In genomic region chr2:205929445-205930027, GRCh38 we compare ENCODE assay signal across 28 cellular contexts.
DNase-seq lines count a peak whose midpoint lies in the region; FAIRE-seq and TF ChIP-seq lines count a peak whose summit lies in the region.
"Had no signal": no experiment of that assay in that cellular context is flagged by ENCODE, and none has a peak within 500 bp of the region (broad histone marks: within the 10 kb centered on the region; RNA-seq: fewer than 3 reads in every experiment).

No MANE protein-coding gene starts in this region.

- H3K79me2 ChIP-seq in smooth muscle cell (ENCODE audit: low read depth) = no peaks in the 10 kb centered on the region

- H3K4me3 ChIP-seq in liver (ENCODE audit: low read depth in 1 of 3, low read length in 3 of 3) (peak overlapping the region in 1 of 3 donors; percentile 14), smooth muscle cell (no peak overlapping the region), endodermal cell (ENCODE audit: low read length) (no peak overlapping the region)
- H3K4me3 ChIP-seq: suprapubic skin had no signal

- H2AFZ ChIP-seq in smooth muscle cell (ENCODE audit: low read depth) = no peak overlapping the region

- no peak overlapping the region for H3K4me3 Mint-ChIP-seq in endodermal cell
- H3K4me3 Mint-ChIP-seq: activated CD4-positive, alpha-beta memory T cell treated with anti-CD3 and anti-CD28 coated beads, Interleukin-2, amount 10 ng/mL, durations not matched to agents 7 days and 5 days; activated naive CD4-positive, alpha-beta T cell treated with anti-CD3 and anti-CD28 coated beads, Interleukin-2, amount 10 ng/mL, durations not matched to agents 7 days and 5 days; mesothelial cell of epicardium; naive thymus-derived CD8-positive, alpha-beta T cell had no signal

- no peaks in the 10 kb centered on the region for H3K36me3 ChIP-seq in liver (ENCODE audit: control insufficient read depth in 4 of 4, insufficient read depth in 3 of 4, low read depth in 1 of 4, low read length in 3 of 4)
- no peaks in the 10 kb centered on the region for H3K36me3 ChIP-seq in smooth muscle cell (ENCODE audit: low read depth)
- H3K36me3 ChIP-seq in endodermal cell (ENCODE audit: control insufficient read depth, insufficient read depth, low read length) = no peaks in the 10 kb centered on the region
- H3K36me3 ChIP-seq: suprapubic skin had no signal

- H3F3A ChIP-seq in smooth muscle cell (ENCODE audit: low read depth) = peaks cover 10% of the 10 kb centered on the region

- H3K4me2 ChIP-seq in smooth muscle cell = peak overlapping the region; percentile 48

- peaks cover 28% of the 10 kb centered on the region for H3K4me1 Mint-ChIP-seq in endodermal cell

- H3K9ac ChIP-seq in liver (ENCODE audit: low read depth in 1 of 2, low read length in 2 of 2) (peak overlapping the region in 1 of 2 donors; percentile 14), smooth muscle cell (ENCODE audit: low read depth) (no peak overlapping the region), endodermal cell (ENCODE audit: extremely low read depth, low read length, poor library complexity, severe bottlenecking) (no peak overlapping the region)

- FAIRE-seq in colon (lab: Jason Lieb, UNC) = peak; percentile 10
- FAIRE-seq: G401.6 had no signal

- H3K27me3 Mint-ChIP-seq in endodermal cell (ENCODE audit: insufficient read depth) = peaks cover 37% of the 10 kb centered on the region

- H3K36me3 Mint-ChIP-seq in endodermal cell (ENCODE audit: low read depth) = no peaks in the 10 kb centered on the region
- H3K36me3 Mint-ChIP-seq: activated naive CD4-positive, alpha-beta T cell treated with anti-CD3 and anti-CD28 coated beads, Interleukin-2, amount 10 ng/mL, durations not matched to agents 7 days and 5 days; mesothelial cell of epicardium; naive thymus-derived CD8-positive, alpha-beta T cell had no signal

- no peaks in the 10 kb centered on the region for H3K9me3 Mint-ChIP-seq in endodermal cell
- H3K9me3 Mint-ChIP-seq: activated CD4-positive, alpha-beta memory T cell treated with anti-CD3 and anti-CD28 coated beads, Interleukin-2, amount 10 ng/mL, durations not matched to agents 7 days and 5 days; activated naive CD4-positive, alpha-beta T cell treated with anti-CD3 and anti-CD28 coated beads, Interleukin-2, amount 10 ng/mL, durations not matched to agents 7 days and 5 days; mesothelial cell of epicardium; naive thymus-derived CD8-positive, alpha-beta T cell had no signal

- no peaks in the 10 kb centered on the region for H4K20me1 ChIP-seq in smooth muscle cell (ENCODE audit: low read depth)

- TF ChIP-seq RAD21 in liver (IDR thresholded peaks at IDR 0.05) = peak in 1 of 2 donors; percentile 8

- H3K27ac Mint-ChIP-seq in endodermal cell = no peak overlapping the region
- H3K27ac Mint-ChIP-seq: activated CD4-positive, alpha-beta memory T cell treated with anti-CD3 and anti-CD28 coated beads, Interleukin-2, amount 10 ng/mL, durations not matched to agents 7 days and 5 days; activated naive CD4-positive, alpha-beta T cell treated with anti-CD3 and anti-CD28 coated beads, Interleukin-2, amount 10 ng/mL, durations not matched to agents 7 days and 5 days; naive thymus-derived CD8-positive, alpha-beta T cell had no signal

- H3K27me3 ChIP-seq in liver (ENCODE audit: control insufficient read depth in 4 of 4, insufficient read depth in 4 of 4, low read length in 3 of 4) = no peaks in the 10 kb centered on the region
- peaks cover 16% of the 10 kb centered on the region for H3K27me3 ChIP-seq in smooth muscle cell (ENCODE audit: low read depth)
- peaks cover 37% of the 10 kb centered on the region for H3K27me3 ChIP-seq in endodermal cell (ENCODE audit: control insufficient read depth, insufficient read depth, low read length, poor library complexity, severe bottlenecking)

- TF ChIP-seq CTCF in liver (IDR thresholded peaks at IDR 0.05; ENCODE audit: low read depth, low read length, missing input control) (no peak), smooth muscle cell (IDR thresholded peaks at IDR 0.05; ENCODE audit: borderline replicate concordance, insufficient read depth, poor library complexity, severe bottlenecking) (no peak), endodermal cell (conservative IDR thresholded peaks at IDR 0.05) (no peak)

- DNase-seq in HuH-7 (ENCODE audit: low spot score) = peak; percentile 47
- no peak for DNase-seq in smooth muscle cell (lab: John Stamatoyannopoulos, UW; ENCODE audit: unreplicated experiment)
- DNase-seq in AG08395 (ENCODE audit: low spot score) = no peak
- DNase-seq in endodermal cell = no peak
- DNase-seq in posterior cingulate gyrus = no peak
- no peak for DNase-seq in NCI-H2107 treated with DMSO at 0.1 percent for 48 hours (lab: John Stamatoyannopoulos, UW; ENCODE audit: unreplicated experiment)
- DNase-seq: activated CD4-positive, alpha-beta memory T cell treated with anti-CD3 and anti-CD28 coated beads, Interleukin-2, amount 10 ng/mL, durations not matched to agents 7 days and 5 days; activated CD4-positive, alpha-beta T cell treated with anti-CD3 and anti-CD28 coated beads for 1 hour; activated CD8-positive, alpha-beta memory T cell treated with anti-CD3 and anti-CD28 coated beads, Interleukin-2, amount 50 U/mL, for 4 hours; activated naive CD4-positive, alpha-beta T cell treated with anti-CD3 and anti-CD28 coated beads, Interleukin-2, amount 10 ng/mL, durations not matched to agents 7 days and 5 days; amniotic stem cell; C1 segment of cervical spinal cord; COR-L47; DMS79; islet precursor cell; naive thymus-derived CD8-positive, alpha-beta T cell; NCI-H1105 treated with DMSO at 0.1 percent for 48 hours; NCI-H2029; NCI-H226; occipital lobe; SHP77; stimulated activated naive CD4-positive, alpha-beta T cell; T-helper 2 cell had no signal

- H3K27ac ChIP-seq in liver (ENCODE audit: low read depth in 1 of 2, low read length in 2 of 2) (peak overlapping the region; percentile 17 to 65), smooth muscle cell (ENCODE audit: low read depth) (peak overlapping the region; percentile 45), endodermal cell (ENCODE audit: low read depth, low read length) (no peak overlapping the region)
- H3K27ac ChIP-seq: suprapubic skin had no signal

- H3K4me1 ChIP-seq in liver (ENCODE audit: control insufficient read depth in 4 of 4, insufficient read depth in 4 of 4, low read length in 3 of 4) = peaks cover 4 to 17% (median 13%) of the 10 kb centered on the region in 4 donors
- H3K4me1 ChIP-seq in smooth muscle cell (ENCODE audit: low read depth) = peaks cover 9% of the 10 kb centered on the region
- peaks cover 14% of the 10 kb centered on the region for H3K4me1 ChIP-seq in endodermal cell (ENCODE audit: control insufficient read depth, insufficient read depth, low read length)

- WGBS in liver = 29% methylated on average over 11 of the region's 11 CpGs
- 81% methylated on average over 11 of the region's 11 CpGs for WGBS in smooth muscle cell (ENCODE audit: low lambda C conversion rate)
- WGBS in endodermal cell (ENCODE audit: insufficient coverage in 1 of 2, insufficient read length in 1 of 2), 2 experiments = 89 to 96% methylated on average over 3 to 11 of the region's 11 CpGs

- H3K9me3 ChIP-seq in liver (ENCODE audit: control insufficient read depth in 4 of 4, low read length in 3 of 4) (no peaks in the 10 kb centered on the region), smooth muscle cell (replicated peaks; ENCODE audit: low read depth) (no peaks in the 10 kb centered on the region), endodermal cell (ENCODE audit: control insufficient read depth, low read length) (no peaks in the 10 kb centered on the region)
- H3K9me3 ChIP-seq: suprapubic skin had no signal

- intact Hi-C loops in posterior cingulate gyrus (cut with DNase I) = loop anchor here (5.0 to 10.0 kb wide), 5 partner anchors 252 to 1905 kb away; no protein-coding TSS in a partner anchor

TF ChIP-seq in liver, 16 proteins besides CTCF, POLR2A, EP300 and RAD21 (continues in another document):
- TF ChIP-seq HNF4G (IDR thresholded peaks at IDR 0.05) (peak; percentile 68), REST (IDR thresholded peaks at IDR 0.05) (peak; percentile 39), SP1 (IDR thresholded peaks at IDR 0.05) (peak; percentile 86), NR2F2 (IDR thresholded peaks at IDR 0.05) (no peak), YY1 (IDR thresholded peaks at IDR 0.05) (peak; percentile 92), JUND (IDR thresholded peaks at IDR 0.05) (peak in 1 of 2 donors; percentile 30), EGR1 (IDR thresholded peaks at IDR 0.05; ENCODE audit: low read depth in 2 of 2) (peak in 1 of 2 donors; percentile 19), HNF4A (conservative IDR thresholded peaks at IDR 0.05) (peak; percentile 84 to 90)
- TF ChIP-seq, protein P1, sequence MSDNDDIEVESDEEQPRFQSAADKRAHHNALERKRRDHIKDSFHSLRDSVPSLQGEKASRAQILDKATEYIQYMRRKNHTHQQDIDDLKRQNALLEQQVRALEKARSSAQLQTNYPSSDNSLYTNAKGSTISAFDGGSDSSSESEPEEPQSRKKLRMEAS (IDR thresholded peaks at IDR 0.05) = peak; percentile 67
- TF ChIP-seq, protein P2, sequence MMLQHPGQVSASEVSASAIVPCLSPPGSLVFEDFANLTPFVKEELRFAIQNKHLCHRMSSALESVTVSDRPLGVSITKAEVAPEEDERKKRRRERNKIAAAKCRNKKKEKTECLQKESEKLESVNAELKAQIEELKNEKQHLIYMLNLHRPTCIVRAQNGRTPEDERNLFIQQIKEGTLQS (IDR thresholded peaks at IDR 0.05) = no peak
